20 cellular contexts compared by ENCODE assay signal in genomic region chr6:12895721-12896120, GRCh38.
"Had no signal": no experiment of that assay in that cellular context is flagged by ENCODE, and none has a peak within 500 bp of the region (broad histone marks: within the 10 kb centered on the region; RNA-seq: fewer than 3 reads in every experiment).

No MANE protein-coding gene starts in this region.

- H3K4me1 ChIP-seq: pancreas, thyroid gland had no signal

- H3K27me3 ChIP-seq: gastrocnemius medialis, neutrophil, pancreas had no signal

- H3K27ac ChIP-seq: dorsolateral prefrontal cortex, gastrocnemius medialis, neutrophil, pancreas, stomach, thyroid gland had no signal

- ATAC-seq: gastrocnemius medialis; left colon; natural killer cell treated with Interleukin-12 subunit alpha and Interleukin-12 subunit beta and Interleukin-15 and Interleukin-18, amount 100 ng/mL, for 72 hours; pancreas; sciatic nerve; stimulated activated effector memory CD8-positive, alpha-beta T cell treated with anti-CD3 and anti-CD28 coated beads, Interleukin-12 subunit alpha, Interleukin-12 subunit beta, amount 100 ng/mL, for 72 hours had no signal

- H3K36me3 ChIP-seq: gastrocnemius medialis, neutrophil, pancreas, stomach, thyroid gland had no signal

- DNase-seq: dorsolateral prefrontal cortex; effector CD4-positive, alpha-beta T cell; foreskin fibroblast; gastrocnemius medialis; head of caudate nucleus; hippocampal formation; left colon; naive B cell; pancreas; retina; stimulated activated CD4-positive, alpha-beta T cell treated with anti-CD3 and anti-CD28 coated beads, Interleukin-2, amount 100 ng/mL, for 24 hours; stimulated activated CD4-positive, alpha-beta T cell treated with anti-CD3 and anti-CD28 coated beads, Interleukin-4, amount 100 ng/mL, for 24 hours; stimulated activated naive CD4-positive, alpha-beta T cell treated with Interleukin-2 at 50 U/mL for 16 hours; stomach; thyroid gland had no signal

- H3K4me3 ChIP-seq: dorsolateral prefrontal cortex, gastrocnemius medialis, lung, pancreas, stomach, thyroid gland had no signal

- H3K9me3 ChIP-seq: gastrocnemius medialis, pancreas, thyroid gland had no signal
